Comparison of ENCODE assay signal across 8 cellular contexts in genomic region chr1:16167331-16168143, GRCh38. TPM values are rescaled to one million over a fixed set of nuclear protein-coding genes. Genes with fewer than 3 reads are reported as not detected.
DNase-seq lines count a peak whose midpoint lies in the region; ATAC-seq and TF ChIP-seq lines count a peak whose summit lies in the region.

No MANE protein-coding gene starts in this region.

- no peak for TF ChIP-seq CTCF in dorsolateral prefrontal cortex (IDR thresholded peaks at IDR 0.05 in 54 of 56, conservative IDR thresholded peaks at IDR 0.05 in 2 of 56; ENCODE audit: low read depth in 1 of 56, partially characterized antibody in 56 of 56)

- ATAC-seq in HG03460 (IDR thresholded peaks at IDR 0.05; ENCODE audit: unreplicated experiment) = peak; percentile 68

- peaks cover 0 to 23% (median 0%) of the 10 kb centered on the region in 45 donors for H3K27me3 ChIP-seq in dorsolateral prefrontal cortex
- no peaks in the 10 kb centered on the region for H3K27me3 ChIP-seq in mucosa of rectum (ENCODE audit: control insufficient read depth in 2 of 2, insufficient read depth in 2 of 2, low read length in 2 of 2)

- intact Hi-C loops in dorsolateral prefrontal cortex (cut with DNase I) (no loop called here), posterior cingulate gyrus (cut with DNase I) (no loop called here)

- H3K4me1 ChIP-seq in mucosa of rectum (ENCODE audit: control insufficient read depth in 2 of 2, insufficient read depth in 2 of 2, low read length in 2 of 2) = peaks cover 17 to 40% of the 10 kb centered on the region in 2 donors

- H3K27ac ChIP-seq in dorsolateral prefrontal cortex = no peak overlapping the region
- H3K27ac ChIP-seq in mucosa of rectum (ENCODE audit: low read depth in 2 of 2, low read length in 2 of 2) = no peak overlapping the region

- H3K9me3 ChIP-seq in mucosa of rectum (ENCODE audit: control insufficient read depth in 2 of 2, low read length in 2 of 2) = no peaks in the 10 kb centered on the region

- H3K9ac ChIP-seq in mucosa of rectum (ENCODE audit: low read depth in 1 of 2, low read length in 2 of 2) = peak overlapping the region in 1 of 2 donors; percentile 64

- DNase-seq in COLO668 (lab: John Stamatoyannopoulos, UW; ENCODE audit: unreplicated experiment) = peak; percentile 42
- peak; percentile 64 for DNase-seq in activated CD4-positive, alpha-beta T cell treated with anti-CD3 and anti-CD28 coated beads for 48 hours
- peak in 1 of 10 donors; percentile 29 for DNase-seq in dorsolateral prefrontal cortex
- peak; percentile 48 to 73 (median 69) for DNase-seq in stimulated activated naive CD4-positive, alpha-beta T cell (lab: John Stamatoyannopoulos, UW)
- DNase-seq in NCI-H1417 (lab: John Stamatoyannopoulos, UW) = no peak
- DNase-seq in posterior cingulate gyrus = no peak

- H3K36me3 ChIP-seq in mucosa of rectum (ENCODE audit: control insufficient read depth in 2 of 2, insufficient read depth in 2 of 2, low read length in 2 of 2) = no peaks in the 10 kb centered on the region

- H3K4me3 ChIP-seq in dorsolateral prefrontal cortex (peak overlapping the region in 57 of 59 donors; percentile 1 to 65 (median 49)), mucosa of rectum (ENCODE audit: low read length in 2 of 2) (peak overlapping the region; percentile 41 to 50)

RNA-seq across cellular contexts. Expression of gene EPHA2, which starts 11.7 kb away (rescaled TPM):
- 10 to 100 TPM in 5 of 120 experiments, 1 to 10 TPM in 115; 1.4 to 14.6 (median 4.4) TPM for total RNA-seq in dorsolateral prefrontal cortex

RNA-seq across cellular contexts. Expression of gene ARHGEF19, which starts 44.9 kb away (rescaled TPM):
- 1 to 10 TPM in 92 of 120 experiments, under 1 TPM in 28; 0.25 to 6.1 (median 1.6) TPM for total RNA-seq in dorsolateral prefrontal cortex

Comparison
In these comparisons a context has a peak if more than half of its experiments do, and no peak if none do; other contexts are left out.
1. DNase-seq: peak in COLO668 (single experiment), activated CD4-positive, alpha-beta T cell treated with anti-CD3 and anti-CD28 coated beads for 48 hours (single experiment) and stimulated activated naive CD4-positive, alpha-beta T cell (6 of 6); none in NCI-H1417 (0 of 3) and posterior cingulate gyrus (0 of 10).